In the genomic region with DNA sequence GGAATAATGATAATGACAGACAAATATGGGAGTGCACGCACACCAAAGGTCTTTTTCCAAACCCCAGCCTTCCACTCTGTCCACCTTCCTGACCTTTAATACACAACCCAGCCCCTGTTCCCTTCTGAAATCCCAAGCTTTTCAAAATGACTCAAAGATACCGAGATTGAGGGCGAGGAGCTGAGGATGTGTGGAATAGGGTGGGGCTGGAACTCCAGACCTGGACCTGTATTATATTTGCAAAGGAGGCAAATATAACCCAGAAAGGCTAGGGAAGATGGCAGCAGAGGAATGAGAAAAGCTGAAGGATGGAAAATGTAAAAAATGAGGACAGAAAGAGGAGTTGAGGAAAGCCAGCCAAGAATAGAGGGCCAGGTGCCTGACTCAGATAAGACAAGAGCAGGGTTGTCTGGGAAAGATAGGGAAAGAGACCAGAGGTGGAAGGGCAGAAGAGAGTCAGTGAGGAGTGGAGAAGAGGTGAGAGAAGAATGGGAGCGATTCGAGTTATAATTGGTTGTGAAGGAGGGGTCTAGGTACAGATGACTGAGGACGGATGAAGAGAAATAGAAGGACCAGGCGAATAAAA, we compare ENCODE assay signal across 8 cellular contexts. TPM values are rescaled to one million over a fixed set of nuclear protein-coding genes. Genes with fewer than 3 reads are reported as not detected.
DNase-seq lines count a peak whose midpoint lies in the region; ATAC-seq and TF ChIP-seq lines count a peak whose summit lies in the region.

No MANE protein-coding gene starts in this region.

- H3K27ac Mint-ChIP-seq in activated naive CD4-positive, alpha-beta T cell treated with anti-CD3 and anti-CD28 coated beads, Interleukin-2, amount 50 U/mL, for 24 hours: peak overlapping the region; percentile 79
- H3K27ac Mint-ChIP-seq in activated CD4-positive, alpha-beta memory T cell treated with anti-CD3 and anti-CD28 coated beads, Interleukin-2, amount 10 ng/mL, durations not matched to agents 7 days and 5 days: peak overlapping the region; percentile 5

- no peak for ATAC-seq in HG03439 (IDR thresholded peaks at IDR 0.05; ENCODE audit: unreplicated experiment)
- ATAC-seq in mucosa of descending colon: no peak
- no peak for ATAC-seq in GM19395 (IDR thresholded peaks at IDR 0.05; ENCODE audit: unreplicated experiment)

- peaks cover 33% of the 10 kb centered on the region for H3K4me1 Mint-ChIP-seq in activated naive CD4-positive, alpha-beta T cell treated with anti-CD3 and anti-CD28 coated beads, Interleukin-2, amount 50 U/mL, for 24 hours
- peaks cover 45% of the 10 kb centered on the region for H3K4me1 Mint-ChIP-seq in activated CD4-positive, alpha-beta memory T cell treated with anti-CD3 and anti-CD28 coated beads, Interleukin-2, amount 10 ng/mL, durations not matched to agents 7 days and 5 days

- no peak for TF ChIP-seq EP300 in suprapubic skin (IDR thresholded peaks at IDR 0.05)

- intact Hi-C loops in mucosa of descending colon (cut with DNase I, micrococcal nuclease): no loop called here

- H3K36me3 ChIP-seq in suprapubic skin (peaks cover 7% of the 10 kb centered on the region), mucosa of descending colon (ENCODE audit: low read depth) (no peaks in the 10 kb centered on the region)

- H3K9me3 ChIP-seq in suprapubic skin (no peaks in the 10 kb centered on the region), mucosa of descending colon (no peaks in the 10 kb centered on the region)

- H3K27ac ChIP-seq in suprapubic skin: peak overlapping the region; percentile 95

- H3K9me3 Mint-ChIP-seq in activated naive CD4-positive, alpha-beta T cell treated with anti-CD3 and anti-CD28 coated beads, Interleukin-2, amount 50 U/mL, for 24 hours: no peaks in the 10 kb centered on the region
- H3K9me3 Mint-ChIP-seq in activated CD4-positive, alpha-beta memory T cell treated with anti-CD3 and anti-CD28 coated beads, Interleukin-2, amount 10 ng/mL, durations not matched to agents 7 days and 5 days: no peaks in the 10 kb centered on the region

- peaks cover 18% of the 10 kb centered on the region for H3K27me3 Mint-ChIP-seq in activated naive CD4-positive, alpha-beta T cell treated with anti-CD3 and anti-CD28 coated beads, Interleukin-2, amount 50 U/mL, for 24 hours
- peaks cover 43% of the 10 kb centered on the region for H3K27me3 Mint-ChIP-seq in activated CD4-positive, alpha-beta memory T cell treated with anti-CD3 and anti-CD28 coated beads, Interleukin-2, amount 10 ng/mL, durations not matched to agents 7 days and 5 days

- no peak for TF ChIP-seq CTCF in suprapubic skin (IDR thresholded peaks at IDR 0.05)
- TF ChIP-seq CTCF in mucosa of descending colon (IDR thresholded peaks at IDR 0.05): no peak

- H3K27me3 ChIP-seq in suprapubic skin: no peaks in the 10 kb centered on the region

- DNase-seq in activated naive CD4-positive, alpha-beta T cell treated with Interleukin-2 at 50 U/mL for 16 hours: no peak
- DNase-seq in activated CD4-positive, alpha-beta memory T cell treated with anti-CD3 and anti-CD28 coated beads, Interleukin-2, amount 10 ng/mL, durations not matched to agents 7 days and 5 days: no peak
- DNase-seq in suprapubic skin (ENCODE audit: low spot score in 2 of 2) (no peak), mucosa of descending colon (no peak)

- peaks cover 57% of the 10 kb centered on the region for H3K4me1 ChIP-seq in suprapubic skin
- H3K4me1 ChIP-seq in mucosa of descending colon (ENCODE audit: low read depth): peaks cover 34% of the 10 kb centered on the region

- WGBS in suprapubic skin: 25% methylated on average over 7 of the region's 7 CpGs

- H3K36me3 Mint-ChIP-seq in activated naive CD4-positive, alpha-beta T cell treated with anti-CD3 and anti-CD28 coated beads, Interleukin-2, amount 50 U/mL, for 24 hours: no peaks in the 10 kb centered on the region
- H3K36me3 Mint-ChIP-seq in activated CD4-positive, alpha-beta memory T cell treated with anti-CD3 and anti-CD28 coated beads, Interleukin-2, amount 10 ng/mL, durations not matched to agents 7 days and 5 days (ENCODE audit: low read depth): peaks cover 3% of the 10 kb centered on the region

- peak overlapping the region; percentile 87 for H3K4me3 Mint-ChIP-seq in activated naive CD4-positive, alpha-beta T cell treated with anti-CD3 and anti-CD28 coated beads, Interleukin-2, amount 50 U/mL, for 24 hours
- peak overlapping the region; percentile 68 for H3K4me3 Mint-ChIP-seq in activated CD4-positive, alpha-beta memory T cell treated with anti-CD3 and anti-CD28 coated beads, Interleukin-2, amount 10 ng/mL, durations not matched to agents 7 days and 5 days

- POLR2A ChIA-PET in activated CD4-positive, alpha-beta memory T cell treated with anti-CD3 and anti-CD28 coated beads, Interleukin-2, amount 10 ng/mL, durations not matched to agents 7 days and 5 days (lab: Charles Lee): interaction anchor here (0.9 to 8.4 kb wide), 11 partner anchors 10 to 231 kb away, joined by 3 to 73 read pairs (median 7); partner anchors contain the start of genes CD4, GAPDH, GPR162 and MLF2

- H3K4me3 ChIP-seq in iPS-11a (ENCODE audit: low read depth, low read length) (peak overlapping the region; percentile 72), suprapubic skin (peak overlapping the region; percentile 79), mucosa of descending colon (no peak overlapping the region)

- CTCF ChIA-PET in activated CD4-positive, alpha-beta memory T cell treated with anti-CD3 and anti-CD28 coated beads, Interleukin-2, amount 10 ng/mL, durations not matched to agents 7 days and 5 days (lab: Charles Lee): interaction anchor here (3.8 to 4.6 kb wide), 3 partner anchors 11 to 26 kb away, joined by 50 to 78 read pairs (median 64); partner anchors contain the start of genes CD4 and MLF2

- TF ChIP-seq POLR2A in suprapubic skin (IDR thresholded peaks at IDR 0.05): no peak

RNA-seq across cellular contexts. Expression of gene PTMS, which starts 1.0 kb away (rescaled TPM):
- 10 to 100 TPM; 47.0 to 49.6 TPM for total RNA-seq in activated CD4-positive, alpha-beta memory T cell treated with anti-CD3 and anti-CD28 coated beads, Interleukin-2, amount 10 ng/mL, durations not matched to agents 7 days and 5 days
- total RNA-seq in suprapubic skin: 100 to 1,000 TPM in 2 of 4 donors, 10 to 100 TPM in 2; 91.2 to 128 (median 99.8) TPM
- total RNA-seq in mucosa of descending colon: 100 to 1,000 TPM; 116 to 549 (median 122) TPM

RNA-seq across cellular contexts. Expression of gene LAG3, which starts 7.2 kb away (rescaled TPM):
- 10 to 100 TPM; 91.9 TPM for total RNA-seq in activated CD4-positive, alpha-beta memory T cell treated with anti-CD3 and anti-CD28 coated beads, Interleukin-2, amount 10 ng/mL, durations not matched to agents 7 days and 5 days
- total RNA-seq in suprapubic skin (1 to 10 TPM in 1 of 4 donors, under 1 TPM in 1, not detected in 2; 0.60 to 1.4 TPM), mucosa of descending colon (1 to 10 TPM; 1.8 to 4.7 (median 2.1) TPM)

RNA-seq across cellular contexts. Expression of gene MLF2, which starts 12.2 kb away (rescaled TPM):
- 100 to 1,000 TPM; 101 to 108 TPM for total RNA-seq in activated CD4-positive, alpha-beta memory T cell treated with anti-CD3 and anti-CD28 coated beads, Interleukin-2, amount 10 ng/mL, durations not matched to agents 7 days and 5 days
- total RNA-seq in suprapubic skin (100 to 1,000 TPM; 147 to 195 (median 180) TPM), mucosa of descending colon (100 to 1,000 TPM; 136 to 177 (median 149) TPM)

RNA-seq across cellular contexts. Expression of gene CD4, which starts 24.2 kb away (rescaled TPM):
- 100 to 1,000 TPM; 324 to 327 TPM for total RNA-seq in activated CD4-positive, alpha-beta memory T cell treated with anti-CD3 and anti-CD28 coated beads, Interleukin-2, amount 10 ng/mL, durations not matched to agents 7 days and 5 days
- total RNA-seq in suprapubic skin (1 to 10 TPM; 2.5 to 5.4 (median 3.9) TPM), mucosa of descending colon (10 to 100 TPM in 2 of 3 donors, 1 to 10 TPM in 1; 8.9 to 16.5 (median 14.8) TPM)

RNA-seq across cellular contexts. Expression of gene COPS7A, which starts 41.3 kb away (rescaled TPM):
- total RNA-seq in activated CD4-positive, alpha-beta memory T cell treated with anti-CD3 and anti-CD28 coated beads, Interleukin-2, amount 10 ng/mL, durations not matched to agents 7 days and 5 days: 10 to 100 TPM; 28.4 to 29.0 TPM
- 10 to 100 TPM; 50.2 to 70.7 (median 66.6) TPM for total RNA-seq in suprapubic skin
- 10 to 100 TPM; 32.8 to 47.2 (median 39.2) TPM for total RNA-seq in mucosa of descending colon

Comparison
In these comparisons a context has a peak if more than half of its experiments do, and no peak if none do; other contexts are left out.
1. RNA of gene LAG3, which starts 7.2 kb away (total RNA-seq): 91.9 TPM in activated CD4-positive, alpha-beta memory T cell treated with anti-CD3 and anti-CD28 coated beads, Interleukin-2, amount 10 ng/mL, durations not matched to agents 7 days and 5 days; 1.8 to 4.7 TPM in mucosa of descending colon and 0.60 to 1.4 TPM in suprapubic skin; every median in the first group is over 10 times any median in the second.